Comparison of ENCODE assay signal across 8 cellular contexts in the genomic region with DNA sequence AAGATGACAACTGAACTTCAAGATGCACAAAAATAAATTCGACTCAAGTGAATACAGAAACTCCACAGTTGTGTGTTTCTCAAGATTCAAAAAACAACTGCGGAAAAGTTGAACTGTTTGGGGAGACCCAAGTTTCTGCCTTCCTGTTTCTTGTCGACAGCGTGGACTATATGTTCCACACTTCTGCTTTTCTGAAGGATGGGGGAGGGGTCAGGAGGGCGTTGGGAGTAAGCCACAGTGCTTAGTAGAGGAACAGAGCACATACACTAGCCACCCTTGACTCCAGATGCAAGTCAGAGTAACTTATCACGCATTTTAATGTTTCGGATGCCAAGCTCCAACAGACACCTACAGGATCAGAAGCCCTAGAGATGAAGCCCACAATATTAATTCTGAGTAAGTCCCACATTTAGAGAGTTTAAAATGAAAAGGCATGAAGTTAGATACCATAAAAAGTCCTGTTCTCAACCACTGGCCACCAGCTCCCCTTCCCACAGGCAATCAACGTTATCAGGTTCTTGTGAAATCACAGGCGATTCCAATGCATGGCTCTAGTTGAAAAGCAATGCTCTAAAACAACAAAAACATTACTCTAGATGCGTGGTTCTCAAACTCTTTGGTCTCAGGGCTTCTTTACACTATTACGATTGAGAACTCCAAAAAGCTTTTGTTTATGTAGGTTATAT. TPM values are rescaled to one million over a fixed set of nuclear protein-coding genes. Genes with fewer than 3 reads are reported as not detected.
DNase-seq lines count a peak whose midpoint lies in the region; ATAC-seq and TF ChIP-seq lines count a peak whose summit lies in the region.

No MANE protein-coding gene starts in this region.

- no peak for TF ChIP-seq POLR2A in esophagus muscularis mucosa (IDR thresholded peaks at IDR 0.05; ENCODE audit: low read depth)

- H3K9me2 ChIP-seq in DOHH2 (replicated peaks; ENCODE audit: control insufficient read depth, low read length), result no peaks in the 10 kb centered on the region

- H3F3A ChIP-seq in DOHH2 (ENCODE audit: control insufficient read depth, insufficient read depth), result peaks cover 12% of the 10 kb centered on the region

- TF ChIP-seq EP300 in esophagus muscularis mucosa (IDR thresholded peaks at IDR 0.05), result no peak

- H3K4me1 ChIP-seq in DOHH2 (ENCODE audit: control insufficient read depth, low read length) (peaks cover 56% of the 10 kb centered on the region), esophagus muscularis mucosa (peaks cover 31 to 60% (median 46%) of the 10 kb centered on the region in 4 donors)

- peaks cover 100% of the 10 kb centered on the region for H3K79me2 ChIP-seq in DOHH2 (ENCODE audit: control insufficient read depth, low read length)

- H3K27me3 ChIP-seq in DOHH2 (ENCODE audit: control insufficient read depth, low read length) (no peaks in the 10 kb centered on the region), esophagus muscularis mucosa (no peaks in the 10 kb centered on the region)

- H4K20me1 ChIP-seq in DOHH2 (ENCODE audit: control insufficient read depth, insufficient read depth, low read depth, low read length), result no peaks in the 10 kb centered on the region; the same call in 1 of the 2 replicates

- H3K27ac Mint-ChIP-seq in osteocyte (ENCODE audit: unreplicated experiment), result no peak overlapping the region

- WGBS in esophagus muscularis mucosa, result 78% methylated on average over 11 of the region's 11 CpGs

- intact Hi-C loops in esophagus muscularis mucosa (cut with DNase I), result no loop called here

- H3K27ac ChIP-seq in DOHH2 (ENCODE audit: low read depth, low read length) (peak overlapping the region; percentile 84), esophagus muscularis mucosa (replicated peaks in 1 of 4) (peak overlapping the region in 1 of 4 donors; percentile 26)

- H3K36me3 ChIP-seq in DOHH2 (ENCODE audit: control insufficient read depth, low read length) (peaks cover 47% of the 10 kb centered on the region), esophagus muscularis mucosa (no peaks in the 10 kb centered on the region)

- H3K4me3 Mint-ChIP-seq in osteocyte (ENCODE audit: unreplicated experiment), result no peak overlapping the region

- DNase-seq in esophagus muscularis mucosa (ENCODE audit: extremely low spot score) (peak; percentile 91), osteocyte (ENCODE audit: extremely low spot score, unreplicated experiment) (no peak), RKO (ENCODE audit: low spot score) (no peak)
- no peak for DNase-seq in activated CD8-positive, alpha-beta memory T cell treated with anti-CD3 and anti-CD28 coated beads, Interleukin-2, amount 50 U/mL, for 4 hours

- H3K4me3 ChIP-seq in DOHH2 (ENCODE audit: low read length), result peak overlapping the region; percentile 65
- H3K4me3 ChIP-seq in esophagus muscularis mucosa, result no peak overlapping the region

- H3K4me2 ChIP-seq in DOHH2 (ENCODE audit: low read length), result peak overlapping the region; percentile 87

- TF ChIP-seq CTCF in DOHH2 (IDR thresholded peaks at IDR 0.05; ENCODE audit: low read depth, low read length, poor library complexity, severe bottlenecking), result no peak
- no peak for TF ChIP-seq CTCF in esophagus muscularis mucosa (IDR thresholded peaks at IDR 0.05)
- no peak for TF ChIP-seq CTCF in osteocyte (IDR thresholded peaks at IDR 0.05)

- ATAC-seq in GM21423 (IDR thresholded peaks at IDR 0.05; ENCODE audit: unreplicated experiment), result peak; percentile 49
- ATAC-seq in HG03575 (IDR thresholded peaks at IDR 0.05; ENCODE audit: extremely low read depth, insufficient number of reproducible peaks, low FRiP score, unreplicated experiment), result peak; percentile 35
- ATAC-seq in GM19023 (IDR thresholded peaks at IDR 0.05; ENCODE audit: unreplicated experiment), result no peak

- peaks cover 3% of the 10 kb centered on the region for H3K36me3 Mint-ChIP-seq in osteocyte (ENCODE audit: unreplicated experiment)

- peaks cover 3% of the 10 kb centered on the region for H3K9me3 Mint-ChIP-seq in osteocyte (ENCODE audit: unreplicated experiment)

- peaks cover 23% of the 10 kb centered on the region for H3K4me1 Mint-ChIP-seq in osteocyte (ENCODE audit: unreplicated experiment)

- H3K9me3 ChIP-seq in DOHH2 (ENCODE audit: control insufficient read depth, insufficient read depth, low read length) (no peaks in the 10 kb centered on the region), esophagus muscularis mucosa (no peaks in the 10 kb centered on the region)

- H3K27me3 Mint-ChIP-seq in osteocyte (ENCODE audit: unreplicated experiment), result no peaks in the 10 kb centered on the region

RNA-seq across cellular contexts. Expression of a gene that starts 4.2 kb away (rescaled TPM):
- total RNA-seq in esophagus muscularis mucosa (10 to 100 TPM; 25.2 to 33.6 (median 30.6) TPM), osteocyte (24.1 and 26.1 TPM in 2 replicates)
